In genomic region chr15:49430046-49430445, GRCh38 we compare ENCODE assay signal across 16 cellular contexts. TPM values are rescaled to one million over a fixed set of nuclear protein-coding genes. Genes with fewer than 3 reads are reported as not detected.
"Had no signal": no experiment of that assay in that cellular context is flagged by ENCODE, and none has a peak within 500 bp of the region (broad histone marks: within the 10 kb centered on the region; RNA-seq: fewer than 3 reads in every experiment).

No MANE protein-coding gene starts in this region.

- H3K4me3 Mint-ChIP-seq: activated CD4-positive, alpha-beta memory T cell treated with anti-CD3 and anti-CD28 coated beads for 36 hours; activated T-cell treated with anti-CD3 and anti-CD28 coated beads, Interleukin-2, amount 50 U/mL, for 4 hours; central memory CD8-positive, alpha-beta T cell; neural progenitor cell; stimulated activated naive CD8-positive, alpha-beta T cell treated with anti-CD3 and anti-CD28 coated beads, Interleukin-15, amount 100 ng/mL, for 72 hours; T-cell had no signal

- H3K4me3 ChIP-seq: neural progenitor cell, thyroid gland had no signal

- H3K36me3 ChIP-seq: neural progenitor cell, thyroid gland had no signal

- H3K9ac ChIP-seq: neural progenitor cell, parathyroid adenoma had no signal

- H3K79me2 ChIP-seq: parathyroid adenoma had no signal

- H3K4me1 ChIP-seq: neural progenitor cell, parathyroid adenoma had no signal

- H2AFZ ChIP-seq: neural progenitor cell, parathyroid adenoma had no signal

- H3K36me3 Mint-ChIP-seq: activated CD4-positive, alpha-beta memory T cell treated with anti-CD3 and anti-CD28 coated beads for 36 hours; neural progenitor cell; T-cell had no signal

- H3K27ac Mint-ChIP-seq: activated CD4-positive, alpha-beta memory T cell treated with anti-CD3 and anti-CD28 coated beads for 36 hours; neural progenitor cell; T-cell had no signal

- H3K9me3 Mint-ChIP-seq: activated CD4-positive, alpha-beta memory T cell treated with anti-CD3 and anti-CD28 coated beads for 36 hours; activated T-cell treated with anti-CD3 and anti-CD28 coated beads, Interleukin-2, amount 50 U/mL, for 4 hours; central memory CD8-positive, alpha-beta T cell; neural progenitor cell; stimulated activated naive CD8-positive, alpha-beta T cell treated with anti-CD3 and anti-CD28 coated beads, Interleukin-15, amount 100 ng/mL, for 72 hours; T-cell had no signal

- H3K27me3 ChIP-seq: neural progenitor cell, thyroid gland had no signal

- DNase-seq: activated CD4-positive, alpha-beta memory T cell treated with anti-CD3 and anti-CD28 coated beads for 36 hours; activated gamma-delta T cell treated with Interleukin-2 at 50 U/mL for 16 hours; activated T-cell treated with anti-CD3 and anti-CD28 coated beads, Interleukin-2, amount 50 U/mL, for 4 hours; cortex of kidney; effector CD8-positive, alpha-beta T cell; head of caudate nucleus; mesendoderm; stimulated activated CD4-positive, alpha-beta T cell treated with anti-CD3 and anti-CD28 coated beads, Interleukin-2, amount 100 ng/mL, for 48 hours; stimulated activated CD8-positive, alpha-beta memory T cell treated with anti-CD3 and anti-CD28 coated beads, Interleukin-4, amount 100 ng/mL, for 48 hours; stimulated activated naive CD8-positive, alpha-beta T cell treated with anti-CD3 and anti-CD28 coated beads, Interleukin-15, amount 100 ng/mL, for 72 hours; T-cell; thyroid gland had no signal

- ATAC-seq: activated T-cell treated with anti-CD3 and anti-CD28 coated beads, Interleukin-2, amount 50 U/mL, for 4 hours; stimulated activated naive CD8-positive, alpha-beta T cell treated with anti-CD3 and anti-CD28 coated beads, Interleukin-15, amount 100 ng/mL, for 72 hours; T-cell had no signal

- H3K4me2 ChIP-seq: neural progenitor cell had no signal

- H3K27ac ChIP-seq: neural progenitor cell, parathyroid adenoma, VCaP had no signal

- H3K4me1 Mint-ChIP-seq: central memory CD8-positive, alpha-beta T cell; neural progenitor cell; stimulated activated naive CD8-positive, alpha-beta T cell treated with anti-CD3 and anti-CD28 coated beads, Interleukin-15, amount 100 ng/mL, for 72 hours; T-cell had no signal

- H3K9me3 ChIP-seq: thyroid gland had no signal

RNA-seq across cellular contexts. Expression of gene FGF7, which starts 7.0 kb away (rescaled TPM):
- total RNA-seq: activated CD4-positive, alpha-beta memory T cell treated with anti-CD3 and anti-CD28 coated beads for 36 hours had no signal
